Comparison of ENCODE assay signal across 8 cellular contexts in the genomic region with DNA sequence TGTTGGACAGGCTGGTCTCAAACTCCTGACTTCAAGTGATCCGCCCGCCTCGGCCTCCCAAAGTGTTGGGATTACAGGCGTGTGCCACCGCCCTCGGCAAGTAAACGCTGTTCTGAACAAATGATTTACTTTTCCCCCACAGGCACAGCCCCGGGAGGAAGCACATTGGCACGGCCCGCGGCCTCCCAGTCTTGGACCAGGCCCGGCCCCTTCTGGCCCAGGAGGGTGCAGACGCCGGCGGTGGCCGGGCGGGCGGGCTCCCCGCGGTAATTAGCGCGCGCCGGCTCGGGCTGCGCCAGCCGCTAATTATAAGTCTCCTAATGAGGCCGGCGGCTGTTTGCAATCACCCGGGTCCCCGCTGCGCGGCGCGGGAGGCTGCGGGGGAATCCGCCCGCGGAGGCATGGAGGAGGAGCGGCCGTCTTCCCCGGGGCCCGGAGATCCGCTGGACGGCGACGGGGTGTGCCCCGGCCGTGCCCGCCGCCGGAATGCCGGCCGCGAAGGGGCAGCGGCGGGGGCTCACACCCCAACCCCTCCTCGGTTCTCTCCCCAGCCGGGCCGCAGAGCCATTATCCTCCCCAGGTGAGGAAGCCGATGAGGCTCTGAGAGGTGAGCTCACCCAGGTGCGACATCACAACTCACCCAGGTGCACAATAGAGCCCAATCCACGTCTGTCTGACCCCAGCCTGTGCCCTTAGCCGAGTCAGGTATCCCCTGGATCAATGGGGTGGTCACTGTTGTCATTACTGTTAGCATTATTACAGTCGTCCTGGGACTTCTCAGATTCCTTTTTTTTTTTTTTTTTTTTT. TPM values are rescaled to one million over a fixed set of nuclear protein-coding genes. Genes with fewer than 3 reads are reported as not detected.
DNase-seq lines count a peak whose midpoint lies in the region; ATAC-seq and TF ChIP-seq lines count a peak whose summit lies in the region.

No MANE protein-coding gene starts in this region.

- no peak for DNase-seq in BJ (ENCODE audit: low read depth)
- peak; percentile 35 for DNase-seq in T-helper 2 cell treated with Interferon-gamma antibody and Interleukin-4, amounts not matched to agents 5 μg/mL and 100 μg/mL, for 36 hours (ENCODE audit: low spot score)
- DNase-seq in astrocyte of the cerebellum (ENCODE audit: low read depth), result no peak

- peak; percentile 37; the same call in 1 of the 2 replicates for TF ChIP-seq CTCF in BJ (IDR thresholded peaks at IDR 0.05; ENCODE audit: insufficient read depth, low read depth, low read length)
- TF ChIP-seq CTCF in astrocyte of the cerebellum (IDR thresholded peaks at IDR 0.05; ENCODE audit: low read depth, low read length, missing control alignments), result peak; percentile 13

- POLR2A ChIA-PET in BJ (lab: Charles Lee), result no interaction called here

- no peak overlapping the region for H3K27ac Mint-ChIP-seq in T-helper 2 cell treated with Interferon-gamma antibody and Interleukin-4, amounts not matched to agents 5 μg/mL and 100 μg/mL, for 36 hours

- WGBS in HUES64, result 3% methylated on average over 65 of the region's 65 CpGs

- H3K9ac ChIP-seq in HUES64 (ENCODE audit: low read depth, low read length) (peak overlapping the region; percentile 60), skeletal muscle tissue (ENCODE audit: low read depth in 1 of 3, low read length in 3 of 3) (peak overlapping the region in 2 of 3 donors; percentile 23 to 70)

- H3K4me1 ChIP-seq in HUES64 (ENCODE audit: insufficient read depth, low read length) (no peaks in the 10 kb centered on the region), skeletal muscle tissue (ENCODE audit: control insufficient read depth in 3 of 3, insufficient read depth in 3 of 3, low read length in 3 of 3) (peaks cover 35 to 44% (median 38%) of the 10 kb centered on the region in 3 donors)

- H3K27me3 Mint-ChIP-seq in T-helper 2 cell treated with Interferon-gamma antibody and Interleukin-4, amounts not matched to agents 5 μg/mL and 100 μg/mL, for 36 hours (ENCODE audit: low read depth), result peaks cover 20% of the 10 kb centered on the region

- H3K4me3 ChIP-seq in BJ (ENCODE audit: low read depth, low read length), result peak overlapping the region; percentile 27
- H3K4me3 ChIP-seq in HUES64 (ENCODE audit: low read length), result peak overlapping the region; percentile 65
- H3K4me3 ChIP-seq in astrocyte of the cerebellum (ENCODE audit: low read depth, low read length), result peak overlapping the region; percentile 32
- H3K4me3 ChIP-seq in iPS-18c (ENCODE audit: insufficient read depth, low read depth, low read length), result peak overlapping the region; percentile 53; the same call in 1 of the 2 replicates
- peak overlapping the region; percentile 48 to 56 (median 48) for H3K4me3 ChIP-seq in skeletal muscle tissue (ENCODE audit: low read length in 3 of 3)

- no peaks in the 10 kb centered on the region; the same call in 1 of the 2 replicates for H3K36me3 ChIP-seq in BJ (ENCODE audit: control insufficient read depth, insufficient read depth, low read length)
- peaks cover 3% of the 10 kb centered on the region for H3K36me3 ChIP-seq in HUES64 (ENCODE audit: insufficient read depth, low read length)
- H3K36me3 ChIP-seq in skeletal muscle tissue (ENCODE audit: control insufficient read depth in 3 of 3, insufficient read depth in 3 of 3, low read length in 3 of 3), result peaks cover 2 to 6% (median 3%) of the 10 kb centered on the region in 3 donors

- H3K9me3 ChIP-seq in HUES64 (ENCODE audit: insufficient read depth, low read depth, low read length) (no peaks in the 10 kb centered on the region), iPS-18c (ENCODE audit: control insufficient read depth, insufficient read depth, low read length) (no peaks in the 10 kb centered on the region), skeletal muscle tissue (ENCODE audit: control insufficient read depth in 3 of 3, low read length in 3 of 3) (no peaks in the 10 kb centered on the region)

- peaks cover 27% of the 10 kb centered on the region for H3K4me1 Mint-ChIP-seq in T-helper 2 cell treated with Interferon-gamma antibody and Interleukin-4, amounts not matched to agents 5 μg/mL and 100 μg/mL, for 36 hours (ENCODE audit: low read depth)

- H3K4me3 Mint-ChIP-seq in T-helper 2 cell treated with Interferon-gamma antibody and Interleukin-4, amounts not matched to agents 5 μg/mL and 100 μg/mL, for 36 hours, result peak overlapping the region; percentile 69

- H3K9me3 Mint-ChIP-seq in T-helper 2 cell treated with Interferon-gamma antibody and Interleukin-4, amounts not matched to agents 5 μg/mL and 100 μg/mL, for 36 hours, result no peaks in the 10 kb centered on the region

- peaks cover 4% of the 10 kb centered on the region for H3K27me3 ChIP-seq in BJ (ENCODE audit: control insufficient read depth, insufficient read depth, low read length)
- H3K27me3 ChIP-seq in HUES64 (ENCODE audit: insufficient read depth, low read length), result peaks cover 21% of the 10 kb centered on the region
- H3K27me3 ChIP-seq in skeletal muscle tissue (ENCODE audit: control insufficient read depth in 3 of 3, insufficient read depth in 3 of 3, low read length in 3 of 3), result no peaks in the 10 kb centered on the region

- peaks cover 2% of the 10 kb centered on the region for H3K36me3 Mint-ChIP-seq in T-helper 2 cell treated with Interferon-gamma antibody and Interleukin-4, amounts not matched to agents 5 μg/mL and 100 μg/mL, for 36 hours (ENCODE audit: low read depth)

- in situ Hi-C loops in astrocyte of the cerebellum (cut with HindIII; ENCODE audit: low sequenced_read_pairs), result loop anchor here (25.0 kb wide), 1 partner anchor 128 kb away; the partner anchor contains the start of gene UNC119B

- no peak overlapping the region for H3K27ac ChIP-seq in HUES64 (ENCODE audit: low read depth, low read length)
- H3K27ac ChIP-seq in skeletal muscle tissue (ENCODE audit: low read depth, low read length), result no peak overlapping the region

- CTCF ChIA-PET in BJ (lab: Yijun Ruan, JAX), result interaction anchor here (0.7 to 7.0 kb wide), 5 partner anchors 12 to 388 kb away, joined by 4 to 60 read pairs (median 9); no protein-coding TSS in a partner anchor

- ATAC-seq in GM19328 (IDR thresholded peaks at IDR 0.05; ENCODE audit: unreplicated experiment) (no peak), HG03159 (IDR thresholded peaks at IDR 0.05; ENCODE audit: unreplicated experiment) (no peak)

RNA-seq across cellular contexts. Expression of gene POP5, which starts 3.3 kb away (rescaled TPM):
- 46.7 and 48.0 TPM in 2 replicates for polyA plus RNA-seq in BJ (2011; rRNA removed)
- polyA minus RNA-seq in BJ (2011; rRNA and poly(A)+ RNA removed), result 10.6 and 11.7 TPM in 2 replicates
- 52.3 TPM for polyA plus RNA-seq in HUES64 (2013, experiment 1 of 2)
- polyA plus RNA-seq in HUES64 (2013, experiment 2 of 2), result 42.1 TPM
- total RNA-seq in skeletal muscle tissue, result 29.2 TPM

RNA-seq across cellular contexts. Expression of gene RNF10, which starts 50.4 kb away (rescaled TPM):
- polyA plus RNA-seq in BJ (2011; rRNA removed), result 64.1 and 98.8 TPM in 2 replicates
- polyA minus RNA-seq in BJ (2011; rRNA and poly(A)+ RNA removed), result 135 and 145 TPM in 2 replicates
- polyA plus RNA-seq in HUES64 (2013, experiment 1 of 2), result 101 TPM
- 106 TPM for polyA plus RNA-seq in HUES64 (2013, experiment 2 of 2)
- total RNA-seq in skeletal muscle tissue, result 118 TPM

RNA-seq across cellular contexts. Expression of gene COQ5, which starts 55.6 kb away (rescaled TPM):
- 27.7 and 44.4 TPM in 2 replicates for polyA plus RNA-seq in BJ (2011; rRNA removed)
- 8.5 and 8.7 TPM in 2 replicates for polyA minus RNA-seq in BJ (2011; rRNA and poly(A)+ RNA removed)
- 30.5 TPM for polyA plus RNA-seq in HUES64 (2013, experiment 1 of 2)
- 41.1 TPM for polyA plus RNA-seq in HUES64 (2013, experiment 2 of 2)
- total RNA-seq in skeletal muscle tissue, result 29.7 TPM

RNA-seq across cellular contexts. Expression of gene CABP1, which starts 55.9 kb away (rescaled TPM):
- 0.32 TPM in 1 of 2 replicates, not detected in the other for polyA plus RNA-seq in BJ (2011; rRNA removed)
- polyA minus RNA-seq in BJ (2011; rRNA and poly(A)+ RNA removed), result 0.14 TPM in 1 of 2 replicates, not detected in the other
- polyA plus RNA-seq in HUES64 (2013, experiment 1 of 2), result 2.8 TPM
- 2.5 TPM for polyA plus RNA-seq in HUES64 (2013, experiment 2 of 2)
- total RNA-seq in skeletal muscle tissue, result 0.52 TPM
